14 cellular contexts compared by ENCODE assay signal in genomic region chr16:4015275-4015990, GRCh38.
DNase-seq lines count a peak whose midpoint lies in the region; ATAC-seq, FAIRE-seq and TF ChIP-seq lines count a peak whose summit lies in the region.
"Had no signal": no experiment of that assay in that cellular context is flagged by ENCODE, and none has a peak within 500 bp of the region (broad histone marks: within the 10 kb centered on the region; RNA-seq: fewer than 3 reads in every experiment).

No MANE protein-coding gene starts in this region.

- 20% methylated on average over 19 of the region's 19 CpGs for WGBS in K562 (ENCODE audit: insufficient coverage, low coverage, missing lambda C conversion rate)
- 42% methylated on average over 19 of the region's 19 CpGs for WGBS in liver

- no peaks in the 10 kb centered on the region for H3K36me3 Mint-ChIP-seq in type B pancreatic cell

- H3K4me3 Mint-ChIP-seq in type B pancreatic cell: peak overlapping the region; percentile 44
- H3K4me3 Mint-ChIP-seq: CD4-positive, alpha-beta T cell; T-helper 2 cell treated with Interferon-gamma antibody and Interleukin-4, amounts not matched to agents 5 μg/mL and 100 μg/mL, for 36 hours had no signal

- TF ChIP-seq EP300 in K562 (IDR thresholded peaks at IDR 0.05; ENCODE audit: low read length): no peak

- peak; percentile 73 for ATAC-seq in K562
- no peak for ATAC-seq in HG03039 (IDR thresholded peaks at IDR 0.05; ENCODE audit: unreplicated experiment)

- H3K9me1 ChIP-seq in K562 (ENCODE audit: control insufficient read depth, insufficient read depth, low read length): no peaks in the 10 kb centered on the region

- DNase-seq in HT-29 (ENCODE audit: low spot score): peak; percentile 2
- peak in 2 of 4 experiments; percentile 27 to 58 for DNase-seq in K562 (ENCODE audit: extremely low read depth in 1 of 4, low spot score in 3 of 4)
- no peak for DNase-seq in type B pancreatic cell (ENCODE audit: extremely low spot score, unreplicated experiment)
- no peak for DNase-seq in medulla oblongata (ENCODE audit: extremely low spot score)
- no peak for DNase-seq in stimulated activated CD4-positive, alpha-beta T cell treated with anti-CD3 and anti-CD28 coated beads, Interleukin-4, amount 100 ng/mL, for 1 hour
- no peak for DNase-seq in ecto neural progenitor cell (ENCODE audit: low spot score)
- DNase-seq: CD4-positive, alpha-beta T cell; NCI-H1092 treated with DMSO at 0.1 percent for 48 hours; PC-9; retina; stimulated activated naive CD4-positive, alpha-beta T cell treated with Interleukin-2 at 50 U/mL for 16 hours had no signal

- POLR2A ChIA-PET in K562 (lab: Yijun Ruan, JAX): interaction anchor here (0.7 to 1.2 kb wide), 2 partner anchors 11 to 912 kb away, joined by 3 to 4 read pairs; no protein-coding TSS in a partner anchor

- intact Hi-C loops in K562 (cut with micrococcal nuclease): no loop called here

- 0 out of 2 replicates have a peak overlapping the region, but pooled peaks have one; percentile 3 for H2AFZ ChIP-seq in K562 (ENCODE audit: low read depth, low read length)
- H2AFZ ChIP-seq: PC-9 had no signal

- H3K27me3 ChIP-seq in K562 (ENCODE audit: control insufficient read depth in 2 of 2, insufficient read depth in 2 of 2, low read length in 2 of 2) (peaks cover 25 to 44% of the 10 kb centered on the region in 2 experiments), liver (ENCODE audit: control insufficient read depth in 4 of 4, insufficient read depth in 4 of 4, low read length in 3 of 4) (no peaks in the 10 kb centered on the region)

- BruUV-seq in K562 (replicated peaks; lab: Mats Ljungman, UMichigan): no TSS peak

- H3K27me3 Mint-ChIP-seq in type B pancreatic cell: no peaks in the 10 kb centered on the region
- H3K27me3 Mint-ChIP-seq: CD4-positive, alpha-beta T cell had no signal

- CTCF ChIA-PET in K562 (lab: Yijun Ruan, JAX; ENCODE audit: low intra/inter-chr PET ratio): no interaction called here

- H3K4me1 ChIP-seq in K562 (replicated peaks in 1 of 2; ENCODE audit: control insufficient read depth in 2 of 2, insufficient read depth in 2 of 2, low read length in 2 of 2) (peaks cover 3 to 4% of the 10 kb centered on the region in 2 experiments; a peak in 3 of 5 replicates), liver (ENCODE audit: control insufficient read depth in 4 of 4, insufficient read depth in 4 of 4, low read length in 3 of 4) (peaks cover 5 to 48% (median 34%) of the 10 kb centered on the region in 4 donors)

- TF ChIP-seq RAD21 in K562 (CRISPR knock-in tag; conservative IDR thresholded peaks at IDR 0.05 in 1 of 2, IDR thresholded peaks at IDR 0.05 in 1 of 2): no peak
- TF ChIP-seq RAD21 in liver (IDR thresholded peaks at IDR 0.05): no peak

- in situ Hi-C loops in K562 (cut with MboI): no loop called here

- peaks cover 27% of the 10 kb centered on the region for H3K4me1 Mint-ChIP-seq in type B pancreatic cell (ENCODE audit: unreplicated experiment)

- H3K9me3 Mint-ChIP-seq in type B pancreatic cell: no peaks in the 10 kb centered on the region
- H3K9me3 Mint-ChIP-seq: CD4-positive, alpha-beta T cell; T-helper 2 cell treated with Interferon-gamma antibody and Interleukin-4, amounts not matched to agents 5 μg/mL and 100 μg/mL, for 36 hours had no signal

- peak overlapping the region; percentile 23; the same call in 1 of the 2 replicates for H3K4me2 ChIP-seq in K562 (ENCODE audit: insufficient read depth, low read length)
- H3K4me2 ChIP-seq: PC-9 had no signal

- TF ChIP-seq POLR2A in K562 (conservative IDR thresholded peaks at IDR 0.05): no peak

- no peaks in the 10 kb centered on the region for H3K79me2 ChIP-seq in K562 (ENCODE audit: control insufficient read depth, insufficient read depth, low read length)

- H3K36me3 ChIP-seq in K562 (ENCODE audit: control insufficient read depth, insufficient read depth, low read length) (no peaks in the 10 kb centered on the region), liver (ENCODE audit: control insufficient read depth in 4 of 4, insufficient read depth in 3 of 4, low read depth in 1 of 4, low read length in 3 of 4) (no peaks in the 10 kb centered on the region)

- H3K27ac Mint-ChIP-seq in type B pancreatic cell: peak overlapping the region; percentile 91
- H3K27ac Mint-ChIP-seq: CD4-positive, alpha-beta T cell; T-helper 2 cell treated with Interferon-gamma antibody and Interleukin-4, amounts not matched to agents 5 μg/mL and 100 μg/mL, for 36 hours had no signal

- no peak for FAIRE-seq in K562 (lab: Jason Lieb, UNC)

- H3K27ac ChIP-seq in K562 (ENCODE audit: extremely low read depth, low read depth, low read length) (no peak overlapping the region), liver (ENCODE audit: low read depth in 1 of 2, low read length in 2 of 2) (peak overlapping the region; percentile 89 to 90)
- H3K27ac ChIP-seq: PC-9 had no signal

- TF ChIP-seq CTCF in K562 (IDR thresholded peaks at IDR 0.05 in 2 of 3, conservative IDR thresholded peaks at IDR 0.05 in 1 of 3; ENCODE audit: insufficient read depth in 2 of 3, low read depth in 1 of 3, low read length in 3 of 3) (no peak), liver (IDR thresholded peaks at IDR 0.05; ENCODE audit: low read depth, low read length, missing input control) (no peak), type B pancreatic cell (conservative IDR thresholded peaks at IDR 0.05) (no peak)

- no peak overlapping the region for H3K4me3 ChIP-seq in K562
- peak overlapping the region in 1 of 3 donors; percentile 36 for H3K4me3 ChIP-seq in liver (ENCODE audit: low read depth in 1 of 3, low read length in 3 of 3)
- H3K4me3 ChIP-seq: PC-9 had no signal

- H3K9ac ChIP-seq in K562 (ENCODE audit: insufficient read depth in 1 of 2, low read depth in 2 of 2, low read length in 2 of 2): no peak overlapping the region
- peak overlapping the region; percentile 32 to 51 for H3K9ac ChIP-seq in liver (ENCODE audit: low read depth in 1 of 2, low read length in 2 of 2)

- H4K20me1 ChIP-seq in K562 (replicated peaks; ENCODE audit: control insufficient read depth, insufficient read depth, low read length): peaks cover 5% of the 10 kb centered on the region; the same call in 1 of the 2 replicates

- H3K9me3 ChIP-seq in K562 (replicated peaks; ENCODE audit: control insufficient read depth, insufficient read depth, low read depth, low read length) (no peaks in the 10 kb centered on the region), liver (ENCODE audit: control insufficient read depth in 4 of 4, low read length in 3 of 4) (no peaks in the 10 kb centered on the region)

TF ChIP-seq in K562, 482 proteins besides CTCF, POLR2A, EP300 and RAD21 (continues in another document):
- no peak for TF ChIP-seq U2AF1 (optimal IDR thresholded peaks at IDR 0.05; ENCODE audit: low read depth, low read length)

TF ChIP-seq in liver, 16 proteins besides CTCF, POLR2A, EP300 and RAD21 (continues in another document):
- TF ChIP-seq HNF4G (IDR thresholded peaks at IDR 0.05) (peak; percentile 57), HNF4A (conservative IDR thresholded peaks at IDR 0.05) (peak; percentile 53 to 62), YY1 (IDR thresholded peaks at IDR 0.05) (no peak), ATF3 (IDR thresholded peaks at IDR 0.05) (peak; percentile 23), JUND (IDR thresholded peaks at IDR 0.05) (peak; percentile 72 to 84), SP1 (IDR thresholded peaks at IDR 0.05) (peak; percentile 73), MAX (IDR thresholded peaks at IDR 0.05) (no peak), EGR1 (IDR thresholded peaks at IDR 0.05; ENCODE audit: low read depth in 2 of 2) (no peak), FOXA1 (IDR thresholded peaks at IDR 0.05) (no peak), ZBTB33 (IDR thresholded peaks at IDR 0.05) (no peak), FOXA2 (IDR thresholded peaks at IDR 0.05) (no peak), GABPA (IDR thresholded peaks at IDR 0.05 in 1 of 2, conservative IDR thresholded peaks at IDR 0.05 in 1 of 2) (no peak)

Comparison
In these comparisons a context has a peak if more than half of its experiments do, and no peak if none do; other contexts are left out.
1. H3K9ac ChIP-seq: peak in liver (2 of 2); none in K562 (0 of 2).